1 cellular context compared by ENCODE assay signal in the genomic region with DNA sequence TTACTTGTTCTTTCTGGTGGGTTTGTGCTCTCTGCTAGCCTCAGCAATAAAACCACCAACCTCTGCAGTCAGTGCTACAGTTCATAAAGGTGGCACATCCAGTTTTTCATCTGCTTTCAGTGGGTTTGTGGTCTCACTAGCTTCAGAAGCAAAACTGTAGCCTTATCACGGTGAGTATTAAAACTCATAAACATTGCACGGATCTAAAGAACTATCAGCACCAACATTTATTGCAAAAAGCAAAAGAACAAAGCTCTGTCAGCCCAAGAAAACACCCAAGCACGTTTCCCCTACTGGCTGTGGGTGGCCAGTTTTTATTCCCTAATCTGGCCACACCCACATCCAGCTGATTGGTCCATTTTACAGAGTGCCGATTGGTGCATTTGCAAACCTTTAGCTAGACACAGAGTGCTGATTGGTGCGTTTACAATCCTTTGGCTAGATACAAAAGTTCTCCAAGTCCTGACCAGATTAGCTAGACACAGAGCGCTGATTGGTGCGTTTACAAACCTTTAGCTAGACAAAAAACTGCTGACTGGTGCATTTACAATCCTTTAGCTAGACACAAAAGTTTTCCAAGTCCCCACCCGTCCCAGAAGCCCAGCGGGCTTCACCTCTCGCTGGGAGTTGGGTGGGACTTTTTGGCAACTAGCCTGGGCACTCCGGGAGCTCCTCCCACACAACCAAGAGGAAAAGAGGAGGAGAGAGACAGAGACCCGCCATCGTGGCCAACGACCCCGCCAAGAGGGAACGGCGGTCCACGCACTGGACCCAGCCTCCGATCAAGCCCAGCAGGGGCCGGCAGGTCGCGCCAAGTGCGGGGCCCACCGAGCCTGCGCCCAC.
TF ChIP-seq lines count a peak whose summit lies in the region.

No MANE protein-coding gene starts in this region.

TF ChIP-seq in HepG2, 621 proteins besides CTCF, POLR2A, EP300 and RAD21 (continued from another document and continues in another):
- TF ChIP-seq, protein P1, sequence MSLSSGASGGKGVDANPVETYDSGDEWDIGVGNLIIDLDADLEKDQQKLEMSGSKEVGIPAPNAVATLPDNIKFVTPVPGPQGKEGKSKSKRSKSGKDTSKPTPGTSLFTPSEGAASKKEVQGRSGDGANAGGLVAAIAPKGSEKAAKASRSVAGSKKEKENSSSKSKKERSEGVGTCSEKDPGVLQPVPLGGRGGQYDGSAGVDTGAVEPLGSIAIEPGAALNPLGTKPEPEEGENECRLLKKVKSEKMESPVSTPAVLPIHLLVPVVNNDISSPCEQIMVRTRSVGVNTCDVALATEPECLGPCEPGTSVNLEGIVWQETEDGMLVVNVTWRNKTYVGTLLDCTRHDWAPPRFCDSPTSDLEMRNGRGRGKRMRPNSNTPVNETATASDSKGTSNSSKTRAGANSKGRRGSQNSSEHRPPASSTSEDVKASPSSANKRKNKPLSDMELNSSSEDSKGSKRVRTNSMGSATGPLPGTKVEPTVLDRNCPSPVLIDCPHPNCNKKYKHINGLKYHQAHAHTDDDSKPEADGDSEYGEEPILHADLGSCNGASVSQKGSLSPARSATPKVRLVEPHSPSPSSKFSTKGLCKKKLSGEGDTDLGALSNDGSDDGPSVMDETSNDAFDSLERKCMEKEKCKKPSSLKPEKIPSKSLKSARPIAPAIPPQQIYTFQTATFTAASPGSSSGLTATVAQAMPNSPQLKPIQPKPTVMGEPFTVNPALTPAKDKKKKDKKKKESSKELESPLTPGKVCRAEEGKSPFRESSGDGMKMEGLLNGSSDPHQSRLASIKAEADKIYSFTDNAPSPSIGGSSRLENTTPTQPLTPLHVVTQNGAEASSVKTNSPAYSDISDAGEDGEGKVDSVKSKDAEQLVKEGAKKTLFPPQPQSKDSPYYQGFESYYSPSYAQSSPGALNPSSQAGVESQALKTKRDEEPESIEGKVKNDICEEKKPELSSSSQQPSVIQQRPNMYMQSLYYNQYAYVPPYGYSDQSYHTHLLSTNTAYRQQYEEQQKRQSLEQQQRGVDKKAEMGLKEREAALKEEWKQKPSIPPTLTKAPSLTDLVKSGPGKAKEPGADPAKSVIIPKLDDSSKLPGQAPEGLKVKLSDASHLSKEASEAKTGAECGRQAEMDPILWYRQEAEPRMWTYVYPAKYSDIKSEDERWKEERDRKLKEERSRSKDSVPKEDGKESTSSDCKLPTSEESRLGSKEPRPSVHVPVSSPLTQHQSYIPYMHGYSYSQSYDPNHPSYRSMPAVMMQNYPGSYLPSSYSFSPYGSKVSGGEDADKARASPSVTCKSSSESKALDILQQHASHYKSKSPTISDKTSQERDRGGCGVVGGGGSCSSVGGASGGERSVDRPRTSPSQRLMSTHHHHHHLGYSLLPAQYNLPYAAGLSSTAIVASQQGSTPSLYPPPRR (CRISPR knock-in tag; IDR thresholded peaks at IDR 0.05; ENCODE audit: borderline replicate concordance) = no peak
- no peak for TF ChIP-seq PCBP1 (IDR thresholded peaks at IDR 0.05; ENCODE audit: borderline replicate concordance, low read depth, low read length)
- TF ChIP-seq, protein P2, sequence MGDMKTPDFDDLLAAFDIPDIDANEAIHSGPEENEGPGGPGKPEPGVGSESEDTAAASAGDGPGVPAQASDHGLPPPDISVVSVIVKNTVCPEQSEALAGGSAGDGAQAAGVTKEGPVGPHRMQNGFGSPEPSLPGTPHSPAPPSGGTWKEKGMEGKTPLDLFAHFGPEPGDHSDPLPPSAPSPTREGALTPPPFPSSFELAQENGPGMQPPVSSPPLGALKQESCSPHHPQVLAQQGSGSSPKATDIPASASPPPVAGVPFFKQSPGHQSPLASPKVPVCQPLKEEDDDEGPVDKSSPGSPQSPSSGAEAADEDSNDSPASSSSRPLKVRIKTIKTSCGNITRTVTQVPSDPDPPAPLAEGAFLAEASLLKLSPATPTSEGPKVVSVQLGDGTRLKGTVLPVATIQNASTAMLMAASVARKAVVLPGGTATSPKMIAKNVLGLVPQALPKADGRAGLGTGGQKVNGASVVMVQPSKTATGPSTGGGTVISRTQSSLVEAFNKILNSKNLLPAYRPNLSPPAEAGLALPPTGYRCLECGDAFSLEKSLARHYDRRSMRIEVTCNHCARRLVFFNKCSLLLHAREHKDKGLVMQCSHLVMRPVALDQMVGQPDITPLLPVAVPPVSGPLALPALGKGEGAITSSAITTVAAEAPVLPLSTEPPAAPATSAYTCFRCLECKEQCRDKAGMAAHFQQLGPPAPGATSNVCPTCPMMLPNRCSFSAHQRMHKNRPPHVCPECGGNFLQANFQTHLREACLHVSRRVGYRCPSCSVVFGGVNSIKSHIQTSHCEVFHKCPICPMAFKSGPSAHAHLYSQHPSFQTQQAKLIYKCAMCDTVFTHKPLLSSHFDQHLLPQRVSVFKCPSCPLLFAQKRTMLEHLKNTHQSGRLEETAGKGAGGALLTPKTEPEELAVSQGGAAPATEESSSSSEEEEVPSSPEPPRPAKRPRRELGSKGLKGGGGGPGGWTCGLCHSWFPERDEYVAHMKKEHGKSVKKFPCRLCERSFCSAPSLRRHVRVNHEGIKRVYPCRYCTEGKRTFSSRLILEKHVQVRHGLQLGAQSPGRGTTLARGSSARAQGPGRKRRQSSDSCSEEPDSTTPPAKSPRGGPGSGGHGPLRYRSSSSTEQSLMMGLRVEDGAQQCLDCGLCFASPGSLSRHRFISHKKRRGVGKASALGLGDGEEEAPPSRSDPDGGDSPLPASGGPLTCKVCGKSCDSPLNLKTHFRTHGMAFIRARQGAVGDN (CRISPR knock-in tag; IDR thresholded peaks at IDR 0.05) = no peak
- TF ChIP-seq, protein P3, sequence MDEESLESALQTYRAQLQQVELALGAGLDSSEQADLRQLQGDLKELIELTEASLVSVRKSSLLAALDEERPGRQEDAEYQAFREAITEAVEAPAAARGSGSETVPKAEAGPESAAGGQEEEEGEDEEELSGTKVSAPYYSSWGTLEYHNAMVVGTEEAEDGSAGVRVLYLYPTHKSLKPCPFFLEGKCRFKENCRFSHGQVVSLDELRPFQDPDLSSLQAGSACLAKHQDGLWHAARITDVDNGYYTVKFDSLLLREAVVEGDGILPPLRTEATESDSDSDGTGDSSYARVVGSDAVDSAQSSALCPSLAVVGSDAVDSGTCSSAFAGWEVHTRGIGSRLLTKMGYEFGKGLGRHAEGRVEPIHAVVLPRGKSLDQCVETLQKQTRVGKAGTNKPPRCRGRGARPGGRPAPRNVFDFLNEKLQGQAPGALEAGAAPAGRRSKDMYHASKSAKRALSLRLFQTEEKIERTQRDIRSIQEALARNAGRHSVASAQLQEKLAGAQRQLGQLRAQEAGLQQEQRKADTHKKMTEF (CRISPR knock-in tag; IDR thresholded peaks at IDR 0.05) = 0 out of 2 replicates have a peak, but pooled peaks have one; percentile 21
- TF ChIP-seq, protein P4, sequence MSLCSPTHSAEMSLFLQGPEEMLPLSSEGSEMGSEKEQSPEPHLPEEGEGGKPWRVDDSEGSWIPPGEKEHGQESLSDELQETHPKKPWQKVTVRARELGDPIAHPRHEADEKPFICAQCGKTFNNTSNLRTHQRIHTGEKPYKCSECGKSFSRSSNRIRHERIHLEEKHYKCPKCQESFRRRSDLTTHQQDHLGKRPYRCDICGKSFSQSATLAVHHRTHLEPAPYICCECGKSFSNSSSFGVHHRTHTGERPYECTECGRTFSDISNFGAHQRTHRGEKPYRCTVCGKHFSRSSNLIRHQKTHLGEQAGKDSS (CRISPR knock-in tag; IDR thresholded peaks at IDR 0.05; ENCODE audit: borderline replicate concordance, low read depth) = 0 out of 2 replicates have a peak, but pooled peaks have one; percentile 15
- TF ChIP-seq MATR3 (CRISPR knock-in tag; IDR thresholded peaks at IDR 0.05) = no peak
- TF ChIP-seq, protein P5, sequence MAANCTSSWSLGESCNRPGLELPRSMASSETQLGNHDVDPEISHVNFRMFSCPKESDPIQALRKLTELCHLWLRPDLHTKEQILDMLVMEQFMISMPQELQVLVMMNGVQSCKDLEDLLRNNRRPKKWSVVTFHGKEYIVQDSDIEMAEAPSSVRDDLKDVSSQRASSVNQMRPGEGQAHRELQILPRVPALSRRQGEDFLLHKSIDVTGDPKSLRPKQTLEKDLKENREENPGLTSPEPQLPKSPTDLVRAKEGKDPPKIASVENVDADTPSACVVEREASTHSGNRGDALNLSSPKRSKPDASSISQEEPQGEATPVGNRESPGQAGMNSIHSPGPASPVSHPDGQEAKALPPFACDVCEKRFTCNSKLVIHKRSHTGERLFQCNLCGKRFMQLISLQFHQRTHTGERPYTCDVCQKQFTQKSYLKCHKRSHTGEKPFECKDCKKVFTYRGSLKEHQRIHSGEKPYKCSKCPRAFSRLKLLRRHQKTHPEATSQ (CRISPR knock-in tag; IDR thresholded peaks at IDR 0.05; ENCODE audit: borderline replicate concordance) = 0 out of 2 replicates have a peak, but pooled peaks have one; percentile 26
- TF ChIP-seq, protein P6, sequence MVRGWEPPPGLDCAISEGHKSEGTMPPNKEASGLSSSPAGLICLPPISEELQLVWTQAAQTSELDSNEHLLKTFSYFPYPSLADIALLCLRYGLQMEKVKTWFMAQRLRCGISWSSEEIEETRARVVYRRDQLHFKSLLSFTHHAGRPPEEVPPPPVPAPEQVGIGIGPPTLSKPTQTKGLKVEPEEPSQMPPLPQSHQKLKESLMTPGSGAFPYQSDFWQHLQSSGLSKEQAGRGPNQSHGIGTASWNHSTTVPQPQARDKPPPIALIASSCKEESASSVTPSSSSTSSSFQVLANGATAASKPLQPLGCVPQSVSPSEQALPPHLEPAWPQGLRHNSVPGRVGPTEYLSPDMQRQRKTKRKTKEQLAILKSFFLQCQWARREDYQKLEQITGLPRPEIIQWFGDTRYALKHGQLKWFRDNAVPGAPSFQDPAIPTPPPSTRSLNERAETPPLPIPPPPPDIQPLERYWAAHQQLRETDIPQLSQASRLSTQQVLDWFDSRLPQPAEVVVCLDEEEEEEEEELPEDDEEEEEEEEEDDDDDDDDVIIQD (CRISPR knock-in tag; IDR thresholded peaks at IDR 0.05; ENCODE audit: low read depth) = peak; percentile 84
- TF ChIP-seq, protein P7, sequence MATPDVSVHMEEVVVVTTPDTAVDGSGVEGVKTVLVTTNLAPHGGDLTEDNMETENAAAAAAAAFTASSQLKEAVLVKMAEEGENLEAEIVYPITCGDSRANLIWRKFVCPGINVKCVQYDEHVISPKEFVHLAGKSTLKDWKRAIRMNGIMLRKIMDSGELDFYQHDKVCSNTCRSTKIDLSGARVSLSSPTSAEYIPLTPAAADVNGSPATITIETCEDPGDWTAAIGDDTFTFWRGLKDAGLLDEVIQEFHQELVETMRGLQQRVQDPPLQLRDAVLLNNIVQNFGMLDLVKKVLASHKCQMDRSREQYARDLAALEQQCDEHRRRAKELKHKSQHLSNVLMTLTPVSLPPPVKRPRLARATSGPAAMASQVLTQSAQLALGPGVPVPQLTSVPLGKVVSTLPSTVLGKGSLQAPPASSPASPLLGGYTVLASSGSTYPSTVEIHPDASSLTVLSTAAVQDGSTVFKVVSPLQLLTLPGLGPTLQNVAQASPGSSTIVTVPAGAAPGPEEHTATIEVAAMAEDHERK (CRISPR knock-in tag; IDR thresholded peaks at IDR 0.05; ENCODE audit: low read depth) = no peak
- TF ChIP-seq ZIK1 (CRISPR knock-in tag; IDR thresholded peaks at IDR 0.05; ENCODE audit: borderline replicate concordance, low read depth) = no peak
- no peak for TF ChIP-seq MIXL1 (CRISPR knock-in tag; IDR thresholded peaks at IDR 0.05)
- no peak for TF ChIP-seq ZNF367 (CRISPR knock-in tag; IDR thresholded peaks at IDR 0.05; ENCODE audit: borderline replicate concordance)
- no peak for TF ChIP-seq ZNF382 (CRISPR knock-in tag; IDR thresholded peaks at IDR 0.05; ENCODE audit: borderline replicate concordance)
- no peak for TF ChIP-seq KAT8 (CRISPR knock-in tag; IDR thresholded peaks at IDR 0.05)
- TF ChIP-seq MAFF (IDR thresholded peaks at IDR 0.05; ENCODE audit: low read depth, low read length) = peak; percentile 98
- no peak for TF ChIP-seq ARNTL (CRISPR knock-in tag; IDR thresholded peaks at IDR 0.05)
- peak; percentile 61 for TF ChIP-seq ZNF883 (CRISPR knock-in tag; IDR thresholded peaks at IDR 0.05; ENCODE audit: not compliant biosample characterization)
- TF ChIP-seq, protein P8, sequence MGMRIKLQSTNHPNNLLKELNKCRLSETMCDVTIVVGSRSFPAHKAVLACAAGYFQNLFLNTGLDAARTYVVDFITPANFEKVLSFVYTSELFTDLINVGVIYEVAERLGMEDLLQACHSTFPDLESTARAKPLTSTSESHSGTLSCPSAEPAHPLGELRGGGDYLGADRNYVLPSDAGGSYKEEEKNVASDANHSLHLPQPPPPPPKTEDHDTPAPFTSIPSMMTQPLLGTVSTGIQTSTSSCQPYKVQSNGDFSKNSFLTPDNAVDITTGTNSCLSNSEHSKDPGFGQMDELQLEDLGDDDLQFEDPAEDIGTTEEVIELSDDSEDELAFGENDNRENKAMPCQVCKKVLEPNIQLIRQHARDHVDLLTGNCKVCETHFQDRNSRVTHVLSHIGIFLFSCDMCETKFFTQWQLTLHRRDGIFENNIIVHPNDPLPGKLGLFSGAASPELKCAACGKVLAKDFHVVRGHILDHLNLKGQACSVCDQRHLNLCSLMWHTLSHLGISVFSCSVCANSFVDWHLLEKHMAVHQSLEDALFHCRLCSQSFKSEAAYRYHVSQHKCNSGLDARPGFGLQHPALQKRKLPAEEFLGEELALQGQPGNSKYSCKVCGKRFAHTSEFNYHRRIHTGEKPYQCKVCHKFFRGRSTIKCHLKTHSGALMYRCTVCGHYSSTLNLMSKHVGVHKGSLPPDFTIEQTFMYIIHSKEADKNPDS (CRISPR knock-in tag; IDR thresholded peaks at IDR 0.05) = 0 out of 2 replicates have a peak, but pooled peaks have one; percentile 36
- no peak for TF ChIP-seq JUND (CRISPR knock-in tag; IDR thresholded peaks at IDR 0.05)
- no peak for TF ChIP-seq ZNF234 (CRISPR knock-in tag; conservative IDR thresholded peaks at IDR 0.05)
- no peak for TF ChIP-seq NR2F1 (CRISPR knock-in tag; IDR thresholded peaks at IDR 0.05)
- TF ChIP-seq, protein P9, sequence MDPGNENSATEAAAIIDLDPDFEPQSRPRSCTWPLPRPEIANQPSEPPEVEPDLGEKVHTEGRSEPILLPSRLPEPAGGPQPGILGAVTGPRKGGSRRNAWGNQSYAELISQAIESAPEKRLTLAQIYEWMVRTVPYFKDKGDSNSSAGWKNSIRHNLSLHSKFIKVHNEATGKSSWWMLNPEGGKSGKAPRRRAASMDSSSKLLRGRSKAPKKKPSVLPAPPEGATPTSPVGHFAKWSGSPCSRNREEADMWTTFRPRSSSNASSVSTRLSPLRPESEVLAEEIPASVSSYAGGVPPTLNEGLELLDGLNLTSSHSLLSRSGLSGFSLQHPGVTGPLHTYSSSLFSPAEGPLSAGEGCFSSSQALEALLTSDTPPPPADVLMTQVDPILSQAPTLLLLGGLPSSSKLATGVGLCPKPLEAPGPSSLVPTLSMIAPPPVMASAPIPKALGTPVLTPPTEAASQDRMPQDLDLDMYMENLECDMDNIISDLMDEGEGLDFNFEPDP (CRISPR knock-in tag; conservative IDR thresholded peaks at IDR 0.05) = 0 out of 2 replicates have a peak, but pooled peaks have one; percentile 59
- TF ChIP-seq FOXO1 (CRISPR knock-in tag; IDR thresholded peaks at IDR 0.05) = no peak
- TF ChIP-seq FOXC1 (CRISPR knock-in tag; IDR thresholded peaks at IDR 0.05; ENCODE audit: borderline replicate concordance) = 0 out of 2 replicates have a peak, but pooled peaks have one; percentile 42
- TF ChIP-seq ZFP36 (IDR thresholded peaks at IDR 0.05; ENCODE audit: borderline replicate concordance, low read depth, low read length, partially characterized antibody) = no peak
- TF ChIP-seq ZNF772 (CRISPR knock-in tag; IDR thresholded peaks at IDR 0.05) = 0 out of 2 replicates have a peak, but pooled peaks have one; percentile 9
- no peak for TF ChIP-seq MTA3 (CRISPR knock-in tag; IDR thresholded peaks at IDR 0.05)
- TF ChIP-seq POGZ (CRISPR knock-in tag; IDR thresholded peaks at IDR 0.05) = peak; percentile 87
- TF ChIP-seq RELA (CRISPR knock-in tag; IDR thresholded peaks at IDR 0.05) = no peak
